In genomic region chr12:31923063-31923412, GRCh38 we compare ENCODE assay signal across 21 cellular contexts. TPM values are rescaled to one million over a fixed set of nuclear protein-coding genes. Genes with fewer than 3 reads are reported as not detected.
A peak's percentile ranks its signal among the peaks of the same experiment; 100 is the strongest.
DNase-seq lines count a peak whose midpoint lies in the region; ATAC-seq, FAIRE-seq and TF ChIP-seq lines count a peak whose summit lies in the region.
"Had no signal": no experiment of that assay in that cellular context is flagged by ENCODE, and none has a peak within 500 bp of the region (broad histone marks: within the 10 kb centered on the region; RNA-seq: fewer than 3 reads in every experiment).

No MANE protein-coding gene starts in this region.

- intact Hi-C loops in activated CD4-positive, alpha-beta T cell treated with anti-CD3 and anti-CD28 coated beads, Interleukin-2, amount 10 ng/mL, durations not matched to agents 24 days and 14 days (cut with micrococcal nuclease): no loop called here

- no peak for TF ChIP-seq RAD21 in liver (IDR thresholded peaks at IDR 0.05)

- H3K36me3 ChIP-seq in liver (ENCODE audit: control insufficient read depth in 4 of 4, insufficient read depth in 3 of 4, low read depth in 1 of 4, low read length in 3 of 4): no peaks in the 10 kb centered on the region
- H3K36me3 ChIP-seq: cardiac muscle cell, gastrocnemius medialis, lower lobe of right lung had no signal

- WGBS in liver: 90% methylated on average over 2 of the region's 2 CpGs

- no peak overlapping the region for H3K27ac Mint-ChIP-seq in activated CD4-positive, alpha-beta T cell treated with anti-CD3 and anti-CD28 coated beads, Interleukin-2, amount 10 ng/mL, durations not matched to agents 24 days and 14 days
- H3K27ac Mint-ChIP-seq in activated T-helper 17 cell treated with anti-CD3 and anti-CD28 coated beads, Interleukin-2, amount 50 U/mL, for 72 hours: peak overlapping the region; percentile 86
- H3K27ac Mint-ChIP-seq: activated T-helper 1 cell treated with anti-CD3 and anti-CD28 coated beads, Interleukin-12 subunit alpha, Interleukin-12 subunit beta, Interleukin-2, Interleukin-4 antibody, amounts not matched to agents 30 ng/mL and 10 ng/mL and 1 ng/mL, durations not matched to agents 14 hours and 24 hours and 36 hours; CD14-positive monocyte had no signal

- H3K27me3 ChIP-seq in liver (ENCODE audit: control insufficient read depth in 4 of 4, insufficient read depth in 4 of 4, low read length in 3 of 4): no peaks in the 10 kb centered on the region
- H3K27me3 ChIP-seq: cardiac muscle cell, dorsolateral prefrontal cortex, gastrocnemius medialis had no signal

- peak; percentile 40 for FAIRE-seq in GM12891 (lab: Jason Lieb, UNC)
- FAIRE-seq: GM12892 had no signal

- H3K36me3 Mint-ChIP-seq in activated CD4-positive, alpha-beta T cell treated with anti-CD3 and anti-CD28 coated beads, Interleukin-2, amount 10 ng/mL, durations not matched to agents 24 days and 14 days (ENCODE audit: low read depth): peaks cover 26% of the 10 kb centered on the region
- H3K36me3 Mint-ChIP-seq in activated T-helper 17 cell treated with anti-CD3 and anti-CD28 coated beads, Interleukin-2, amount 50 U/mL, for 72 hours (ENCODE audit: low read depth): peaks cover 6% of the 10 kb centered on the region

- H3K4me3 ChIP-seq in liver (ENCODE audit: low read depth in 1 of 3, low read length in 3 of 3): peak overlapping the region in 2 of 3 donors; percentile 2 to 6
- H3K4me3 ChIP-seq: cardiac muscle cell, dorsolateral prefrontal cortex, gastrocnemius medialis, lower lobe of right lung had no signal

- H3K9me3 ChIP-seq in liver (ENCODE audit: control insufficient read depth in 4 of 4, low read length in 3 of 4): peaks cover 1 to 11% (median 8%) of the 10 kb centered on the region in 4 donors

- no peak overlapping the region for H3K9ac ChIP-seq in liver (ENCODE audit: low read depth in 1 of 2, low read length in 2 of 2)

- H3K27me3 Mint-ChIP-seq in activated CD4-positive, alpha-beta T cell treated with anti-CD3 and anti-CD28 coated beads, Interleukin-2, amount 10 ng/mL, durations not matched to agents 24 days and 14 days: no peaks in the 10 kb centered on the region
- H3K27me3 Mint-ChIP-seq in activated T-helper 17 cell treated with anti-CD3 and anti-CD28 coated beads, Interleukin-2, amount 50 U/mL, for 72 hours: no peaks in the 10 kb centered on the region

- TF ChIP-seq CTCF in liver (IDR thresholded peaks at IDR 0.05; ENCODE audit: low read depth, low read length, missing input control): no peak

- peaks cover 18% of the 10 kb centered on the region for H3K9me3 Mint-ChIP-seq in activated CD4-positive, alpha-beta T cell treated with anti-CD3 and anti-CD28 coated beads, Interleukin-2, amount 10 ng/mL, durations not matched to agents 24 days and 14 days
- peaks cover 14% of the 10 kb centered on the region for H3K9me3 Mint-ChIP-seq in activated T-helper 17 cell treated with anti-CD3 and anti-CD28 coated beads, Interleukin-2, amount 50 U/mL, for 72 hours

- peaks cover 4% of the 10 kb centered on the region for H3K4me1 Mint-ChIP-seq in activated CD4-positive, alpha-beta T cell treated with anti-CD3 and anti-CD28 coated beads, Interleukin-2, amount 10 ng/mL, durations not matched to agents 24 days and 14 days
- peaks cover 17% of the 10 kb centered on the region for H3K4me1 Mint-ChIP-seq in activated T-helper 17 cell treated with anti-CD3 and anti-CD28 coated beads, Interleukin-2, amount 50 U/mL, for 72 hours
- H3K4me1 Mint-ChIP-seq: CD14-positive monocyte had no signal

- H3K4me3 Mint-ChIP-seq in activated CD4-positive, alpha-beta T cell treated with anti-CD3 and anti-CD28 coated beads, Interleukin-2, amount 10 ng/mL, durations not matched to agents 24 days and 14 days: no peak overlapping the region
- H3K4me3 Mint-ChIP-seq in activated T-helper 17 cell treated with anti-CD3 and anti-CD28 coated beads, Interleukin-2, amount 50 U/mL, for 72 hours: peak overlapping the region; percentile 56
- H3K4me3 Mint-ChIP-seq: activated T-helper 1 cell treated with anti-CD3 and anti-CD28 coated beads, Interleukin-12 subunit alpha, Interleukin-12 subunit beta, Interleukin-2, Interleukin-4 antibody, amounts not matched to agents 30 ng/mL and 10 ng/mL and 1 ng/mL, durations not matched to agents 14 hours and 24 hours and 36 hours; CD14-positive monocyte had no signal

- DNase-seq in activated CD4-positive, alpha-beta T cell treated with anti-CD3 and anti-CD28 coated beads, Interleukin-2, amount 10 ng/mL, durations not matched to agents 24 days and 14 days: peak; percentile 61
- no peak for DNase-seq in activated CD4-positive, alpha-beta T cell treated with anti-CD3 and anti-CD28 coated beads, Interleukin-2, amount 50 U/mL, for 48 hours
- no peak for DNase-seq in GM12891 (ENCODE audit: insufficient read length, low spot score)
- no peak for DNase-seq in ACHN
- DNase-seq in stimulated activated naive CD4-positive, alpha-beta T cell (lab: John Stamatoyannopoulos, UW): no peak
- DNase-seq: amniotic stem cell; dorsolateral prefrontal cortex; gastrocnemius medialis; Karpas-422; lower lobe of right lung; NCI-H187; nucleus accumbens; retina; stimulated activated CD4-positive, alpha-beta T cell treated with anti-CD3 and anti-CD28 coated beads, Interleukin-4, amount 100 ng/mL, for 4 hours had no signal

- H3K27ac ChIP-seq in liver (ENCODE audit: low read depth in 1 of 2, low read length in 2 of 2): no peak overlapping the region
- H3K27ac ChIP-seq: cardiac muscle cell, dorsolateral prefrontal cortex, gastrocnemius medialis, lower lobe of right lung had no signal

- in situ Hi-C loops in ACHN (cut with HindIII; ENCODE audit: low pct_ligation_motif_present, low pct_unique_long_range_greater_than_20kb, low sequenced_read_pairs): no loop called here

- H3K4me1 ChIP-seq in liver (ENCODE audit: control insufficient read depth in 4 of 4, insufficient read depth in 4 of 4, low read length in 3 of 4): no peaks in the 10 kb centered on the region
- H3K4me1 ChIP-seq: gastrocnemius medialis, lower lobe of right lung had no signal

- TF ChIP-seq POLR2A in GM12891 (IDR thresholded peaks at IDR 0.05; ENCODE audit: low read depth, low read length): no peak

- peak; percentile 76 for ATAC-seq in activated T-helper 17 cell treated with anti-CD3 and anti-CD28 coated beads, Interleukin-2, amount 50 U/mL, for 72 hours (replicated peaks)
- no peak for ATAC-seq in HG03571 (IDR thresholded peaks at IDR 0.05; ENCODE audit: unreplicated experiment)
- ATAC-seq: gastrocnemius medialis, lower lobe of right lung had no signal

TF ChIP-seq in GM12891, 5 proteins besides CTCF, POLR2A, EP300 and RAD21:
- TF ChIP-seq TAF1 (IDR thresholded peaks at IDR 0.05; ENCODE audit: low read depth, low read length) (no peak), SPI1 (IDR thresholded peaks at IDR 0.05; ENCODE audit: low read depth, low read length) (no peak), POU2F2 (IDR thresholded peaks at IDR 0.05; ENCODE audit: low read depth, low read length) (no peak), POLR2AphosphoS5 (IDR thresholded peaks at IDR 0.05; ENCODE audit: low read depth, low read length) (no peak)

TF ChIP-seq in liver, 16 proteins besides CTCF, POLR2A, EP300 and RAD21:
- TF ChIP-seq MAX (IDR thresholded peaks at IDR 0.05) (no peak), HNF4A (conservative IDR thresholded peaks at IDR 0.05) (no peak)
- TF ChIP-seq, protein P1, sequence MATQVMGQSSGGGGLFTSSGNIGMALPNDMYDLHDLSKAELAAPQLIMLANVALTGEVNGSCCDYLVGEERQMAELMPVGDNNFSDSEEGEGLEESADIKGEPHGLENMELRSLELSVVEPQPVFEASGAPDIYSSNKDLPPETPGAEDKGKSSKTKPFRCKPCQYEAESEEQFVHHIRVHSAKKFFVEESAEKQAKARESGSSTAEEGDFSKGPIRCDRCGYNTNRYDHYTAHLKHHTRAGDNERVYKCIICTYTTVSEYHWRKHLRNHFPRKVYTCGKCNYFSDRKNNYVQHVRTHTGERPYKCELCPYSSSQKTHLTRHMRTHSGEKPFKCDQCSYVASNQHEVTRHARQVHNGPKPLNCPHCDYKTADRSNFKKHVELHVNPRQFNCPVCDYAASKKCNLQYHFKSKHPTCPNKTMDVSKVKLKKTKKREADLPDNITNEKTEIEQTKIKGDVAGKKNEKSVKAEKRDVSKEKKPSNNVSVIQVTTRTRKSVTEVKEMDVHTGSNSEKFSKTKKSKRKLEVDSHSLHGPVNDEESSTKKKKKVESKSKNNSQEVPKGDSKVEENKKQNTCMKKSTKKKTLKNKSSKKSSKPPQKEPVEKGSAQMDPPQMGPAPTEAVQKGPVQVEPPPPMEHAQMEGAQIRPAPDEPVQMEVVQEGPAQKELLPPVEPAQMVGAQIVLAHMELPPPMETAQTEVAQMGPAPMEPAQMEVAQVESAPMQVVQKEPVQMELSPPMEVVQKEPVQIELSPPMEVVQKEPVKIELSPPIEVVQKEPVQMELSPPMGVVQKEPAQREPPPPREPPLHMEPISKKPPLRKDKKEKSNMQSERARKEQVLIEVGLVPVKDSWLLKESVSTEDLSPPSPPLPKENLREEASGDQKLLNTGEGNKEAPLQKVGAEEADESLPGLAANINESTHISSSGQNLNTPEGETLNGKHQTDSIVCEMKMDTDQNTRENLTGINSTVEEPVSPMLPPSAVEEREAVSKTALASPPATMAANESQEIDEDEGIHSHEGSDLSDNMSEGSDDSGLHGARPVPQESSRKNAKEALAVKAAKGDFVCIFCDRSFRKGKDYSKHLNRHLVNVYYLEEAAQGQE (IDR thresholded peaks at IDR 0.05): no peak

RNA-seq across cellular contexts. Expression of gene RESF1, which starts 36.2 kb away (rescaled TPM):
- total RNA-seq in activated CD4-positive, alpha-beta T cell treated with anti-CD3 and anti-CD28 coated beads, Interleukin-2, amount 10 ng/mL, durations not matched to agents 24 days and 14 days: 51.1 and 55.5 TPM in 2 replicates
- 18.0 TPM for polyA plus RNA-seq in GM12891 (2012; ENCODE audit: low read depth, missing spikeins)
- 10 to 100 TPM; 83.1 to 88.3 TPM for total RNA-seq in activated T-helper 17 cell treated with anti-CD3 and anti-CD28 coated beads, Interleukin-2, amount 50 U/mL, for 72 hours
- total RNA-seq in liver: 10 to 100 TPM; 41.4 to 69.7 TPM
- 10 to 100 TPM; 19.5 to 33.0 TPM for polyA plus RNA-seq in liver
